Comparison of ENCODE assay signal across 16 cellular contexts in genomic region chr12:2574536-2574935, GRCh38.
DNase-seq lines count a peak whose midpoint lies in the region; ATAC-seq, FAIRE-seq and TF ChIP-seq lines count a peak whose summit lies in the region.
"Had no signal": no experiment of that assay in that cellular context is flagged by ENCODE, and none has a peak within 500 bp of the region (broad histone marks: within the 10 kb centered on the region; RNA-seq: fewer than 3 reads in every experiment).

No MANE protein-coding gene starts in this region.

- H3K9ac ChIP-seq in neuronal stem cell (ENCODE audit: low read depth, low read length, poor library complexity) (no peak overlapping the region), kidney (ENCODE audit: low read length in 2 of 2) (no peak overlapping the region)
- H3K9ac ChIP-seq: BLaER1 had no signal

- no peak overlapping the region for H2BK120ac ChIP-seq in neuronal stem cell (ENCODE audit: low read depth, low read length)

- H2BK5ac ChIP-seq in neuronal stem cell (ENCODE audit: low read length) = no peak overlapping the region

- WGBS in neuronal stem cell (ENCODE audit: extremely low coverage in 2 of 2, insufficient read length in 2 of 2, insufficient replicate concordance in 1 of 2), 2 donors = no CpG with 5 or more reads among the region's 2 CpGs

- no peaks in the 10 kb centered on the region for H3K79me1 ChIP-seq in neuronal stem cell (ENCODE audit: low read depth, low read length)

- no peak for FAIRE-seq in kidney (lab: Jason Lieb, UNC)
- FAIRE-seq: G401.6, GM12891 had no signal

- H2AK5ac ChIP-seq in neuronal stem cell (ENCODE audit: low read depth, low read length) = no peak overlapping the region

- intact Hi-C loops in kidney (cut with DNase I) = no loop called here

- H3K27ac ChIP-seq in neuronal stem cell (replicated peaks; ENCODE audit: low read length) (no peak overlapping the region), kidney (ENCODE audit: low read depth in 2 of 2, low read length in 2 of 2) (no peak overlapping the region)
- H3K27ac ChIP-seq: 22Rv1, BLaER1 had no signal

- DNase-seq in DMS 273 (lab: John Stamatoyannopoulos, UW; ENCODE audit: unreplicated experiment) = peak; percentile 34
- no peak for DNase-seq in DMS 273 treated with DMSO at 0.1 percent for 48 hours (lab: John Stamatoyannopoulos, UW)
- DNase-seq in activated T-cell treated with anti-CD3 and anti-CD28 coated beads, Interleukin-2, amount 50 U/mL, for 24 hours = peak; percentile 8
- DNase-seq in activated T-cell treated with anti-CD3 and anti-CD28 coated beads, Interleukin-2, amount 50 U/mL, for 72 hours = no peak
- DNase-seq in NCI-H2171 treated with DMSO at 0.1 percent for 48 hours (lab: John Stamatoyannopoulos, UW) = peak; percentile 90
- no peak for DNase-seq in neuronal stem cell (ENCODE audit: low spot score)
- no peak for DNase-seq in kidney
- DNase-seq in SKM-1 treated with dmso at 0.1 percent for 144 hours (lab: John Stamatoyannopoulos, UW; ENCODE audit: unreplicated experiment) = no peak
- DNase-seq: CD8-positive, alpha-beta memory T cell; DMS79; H7 had no signal

- no peak overlapping the region for H2AFZ ChIP-seq in neuronal stem cell (ENCODE audit: low read length)
- H2AFZ ChIP-seq: GM23338 had no signal

- H3K27me3 ChIP-seq in neuronal stem cell (ENCODE audit: control insufficient read depth in 3 of 3, insufficient read depth in 3 of 3, low read depth in 1 of 3, low read length in 3 of 3) = peaks cover 0 to 21% (median 1%) of the 10 kb centered on the region in 3 experiments
- H3K27me3 ChIP-seq: BLaER1 had no signal

- no peak for ATAC-seq in activated T-cell treated with anti-CD3 and anti-CD28 coated beads, Interleukin-2, amount 50 U/mL, for 72 hours (replicated peaks in 1 of 2)
- ATAC-seq: GM23338 had no signal

- no peak overlapping the region for H3K4me3 Mint-ChIP-seq in activated T-cell treated with anti-CD3 and anti-CD28 coated beads, Interleukin-2, amount 50 U/mL, for 24 hours
- H3K4me3 Mint-ChIP-seq in activated T-cell treated with anti-CD3 and anti-CD28 coated beads, Interleukin-2, amount 50 U/mL, for 72 hours = no peak overlapping the region
- H3K4me3 Mint-ChIP-seq: CD8-positive, alpha-beta memory T cell; GM23338 had no signal

- H3K4me1 ChIP-seq in neuronal stem cell (ENCODE audit: control insufficient read depth in 2 of 2, insufficient read depth in 1 of 2, low read depth in 1 of 2, low read length in 2 of 2) (no peaks in the 10 kb centered on the region), kidney (ENCODE audit: control insufficient read depth in 1 of 2, insufficient read depth in 1 of 2, low read depth in 1 of 2, low read length in 2 of 2) (no peaks in the 10 kb centered on the region)
- H3K4me1 ChIP-seq: BLaER1 had no signal

- H4K91ac ChIP-seq in neuronal stem cell (ENCODE audit: low read depth, low read length, poor library complexity) = no peak overlapping the region

- H3K4me3 ChIP-seq in neuronal stem cell (ENCODE audit: low read length in 2 of 2) = no peak overlapping the region
- no peak overlapping the region for H3K4me3 ChIP-seq in kidney (ENCODE audit: low read length in 2 of 2)
- H3K4me3 ChIP-seq: BLaER1, GM23338 had no signal

- H3K14ac ChIP-seq in neuronal stem cell (ENCODE audit: low read length) = no peak overlapping the region

- H3K36me3 ChIP-seq in neuronal stem cell (replicated peaks in 1 of 2; ENCODE audit: control insufficient read depth in 2 of 2, insufficient read depth in 2 of 2, low read length in 2 of 2) = no peaks in the 10 kb centered on the region
- H3K36me3 ChIP-seq in kidney (ENCODE audit: control insufficient read depth in 1 of 2, insufficient read depth in 2 of 2, low read length in 2 of 2) = no peaks in the 10 kb centered on the region
- H3K36me3 ChIP-seq: BLaER1 had no signal

- H3K9me3 ChIP-seq in neuronal stem cell (replicated peaks in 1 of 2; ENCODE audit: control insufficient read depth in 2 of 2, insufficient read depth in 1 of 2, low read depth in 1 of 2, low read length in 2 of 2) = no peaks in the 10 kb centered on the region
- no peaks in the 10 kb centered on the region for H3K9me3 ChIP-seq in kidney (ENCODE audit: control insufficient read depth in 1 of 2, low read length in 2 of 2)
- H3K9me3 ChIP-seq: BLaER1 had no signal

- no peaks in the 10 kb centered on the region for H3K4me1 Mint-ChIP-seq in activated T-cell treated with anti-CD3 and anti-CD28 coated beads, Interleukin-2, amount 50 U/mL, for 24 hours (ENCODE audit: low read depth)
- H3K4me1 Mint-ChIP-seq in activated T-cell treated with anti-CD3 and anti-CD28 coated beads, Interleukin-2, amount 50 U/mL, for 72 hours (ENCODE audit: low read depth) = no peaks in the 10 kb centered on the region
- H3K4me1 Mint-ChIP-seq: CD8-positive, alpha-beta memory T cell had no signal

- H3K36me3 Mint-ChIP-seq in activated T-cell treated with anti-CD3 and anti-CD28 coated beads, Interleukin-2, amount 50 U/mL, for 24 hours (ENCODE audit: low read depth) = no peaks in the 10 kb centered on the region
- H3K36me3 Mint-ChIP-seq in activated T-cell treated with anti-CD3 and anti-CD28 coated beads, Interleukin-2, amount 50 U/mL, for 72 hours (ENCODE audit: insufficient read depth in 2 of 2) = no peaks in the 10 kb centered on the region
- H3K36me3 Mint-ChIP-seq: CD8-positive, alpha-beta memory T cell had no signal

- H3K27ac Mint-ChIP-seq in activated T-cell treated with anti-CD3 and anti-CD28 coated beads, Interleukin-2, amount 50 U/mL, for 24 hours = no peak overlapping the region
- H3K27ac Mint-ChIP-seq in activated T-cell treated with anti-CD3 and anti-CD28 coated beads, Interleukin-2, amount 50 U/mL, for 72 hours = no peak overlapping the region
- H3K27ac Mint-ChIP-seq: CD8-positive, alpha-beta memory T cell; GM23338 had no signal

- no peak overlapping the region for H3K23ac ChIP-seq in neuronal stem cell (ENCODE audit: low read depth, low read length, poor library complexity)

- peak overlapping the region; percentile 34 for H3K18ac ChIP-seq in neuronal stem cell (ENCODE audit: low read length)

- no peak overlapping the region for H3K4ac ChIP-seq in neuronal stem cell (ENCODE audit: low read length)

- H3K4me2 ChIP-seq in neuronal stem cell (ENCODE audit: insufficient read depth, low read length, poor library complexity, severe bottlenecking) = no peak overlapping the region
- H3K4me2 ChIP-seq: BLaER1, GM23338 had no signal

- H2BK12ac ChIP-seq in neuronal stem cell (ENCODE audit: low read length) = no peak overlapping the region

- H4K8ac ChIP-seq in neuronal stem cell (ENCODE audit: low read depth, low read length) = no peak overlapping the region

- no peak overlapping the region for H2BK15ac ChIP-seq in neuronal stem cell (ENCODE audit: low read length)

- no peaks in the 10 kb centered on the region for H3K9me3 Mint-ChIP-seq in activated T-cell treated with anti-CD3 and anti-CD28 coated beads, Interleukin-2, amount 50 U/mL, for 24 hours
- no peaks in the 10 kb centered on the region for H3K9me3 Mint-ChIP-seq in activated T-cell treated with anti-CD3 and anti-CD28 coated beads, Interleukin-2, amount 50 U/mL, for 72 hours
- H3K9me3 Mint-ChIP-seq: CD8-positive, alpha-beta memory T cell; GM23338 had no signal

- H3K27me3 Mint-ChIP-seq in activated T-cell treated with anti-CD3 and anti-CD28 coated beads, Interleukin-2, amount 50 U/mL, for 24 hours = peaks cover 18% of the 10 kb centered on the region
- H3K27me3 Mint-ChIP-seq in activated T-cell treated with anti-CD3 and anti-CD28 coated beads, Interleukin-2, amount 50 U/mL, for 72 hours (ENCODE audit: low read depth) = peaks cover 34% of the 10 kb centered on the region

- no peak for TF ChIP-seq CTCF in kidney (IDR thresholded peaks at IDR 0.05; ENCODE audit: borderline replicate concordance, extremely low read depth, insufficient read depth)

Comparison
In these comparisons a context has a peak if more than half of its experiments do, and no peak if none do; other contexts are left out.
1. DNase-seq: peak in DMS 273 (single experiment), activated T-cell treated with anti-CD3 and anti-CD28 coated beads, Interleukin-2, amount 50 U/mL, for 24 hours (single experiment) and NCI-H2171 treated with DMSO at 0.1 percent for 48 hours (single experiment); none in DMS 273 treated with DMSO at 0.1 percent for 48 hours (single experiment), activated T-cell treated with anti-CD3 and anti-CD28 coated beads, Interleukin-2, amount 50 U/mL, for 72 hours (0 of 2), neuronal stem cell (single experiment), kidney (single experiment) and SKM-1 treated with dmso at 0.1 percent for 144 hours (single experiment).